ENCODE assay signal across 8 cellular contexts in genomic region chr5:115543365-115543700, GRCh38. TPM values are rescaled to one million over a fixed set of nuclear protein-coding genes. Genes with fewer than 3 reads are reported as not detected.
A peak's percentile ranks its signal among the peaks of the same experiment; 100 is the strongest.
DNase-seq lines count a peak whose midpoint lies in the region; ATAC-seq and TF ChIP-seq lines count a peak whose summit lies in the region.

No MANE protein-coding gene starts in this region.

- peaks cover 0 to 12% (median 0%) of the 10 kb centered on the region in 4 donors for H3K36me3 ChIP-seq in transverse colon

- CTCF ChIA-PET in activated naive CD4-positive, alpha-beta T cell treated with anti-CD3 and anti-CD28 coated beads, Interleukin-2, amount 10 ng/mL, durations not matched to agents 7 days and 5 days (lab: Charles Lee): interaction anchor here (0.8 to 1.6 kb wide), 3 partner anchors 8 to 82 kb away, joined by 3 to 5 read pairs (median 3); no protein-coding TSS in a partner anchor

- in situ Hi-C loops in transverse colon (cut with MboI; ENCODE audit: low pct_ligation_motif_present in 1 of 4, low pct_unique_long_range_greater_than_20kb in 1 of 4, low sequenced_read_pairs in 3 of 4): no loop called here

- H3K4me1 ChIP-seq in transverse colon: peaks cover 19 to 50% (median 30%) of the 10 kb centered on the region in 4 donors

- peaks cover 9% of the 10 kb centered on the region for H3K9me3 Mint-ChIP-seq in activated naive CD4-positive, alpha-beta T cell treated with anti-CD3 and anti-CD28 coated beads, Interleukin-2, amount 10 ng/mL, durations not matched to agents 7 days and 5 days

- WGBS in lower leg skin, 2 donors: 3 to 6% methylated on average over 8 of the region's 8 CpGs
- WGBS in transverse colon (ENCODE audit: low coverage in 1 of 2), 2 donors: 0 to 6% methylated on average over 3 to 8 of the region's 8 CpGs

- ATAC-seq in activated CD4-positive, CD25-positive, alpha-beta regulatory T cell treated with anti-CD3 and anti-CD28 coated beads, Interleukin-2, amount 50 U/mL, for 24 hours: no peak
- no peak for ATAC-seq in HG03354 (IDR thresholded peaks at IDR 0.05; ENCODE audit: poor library complexity, severe bottlenecking, unreplicated experiment)
- ATAC-seq in GM21576 (IDR thresholded peaks at IDR 0.05; ENCODE audit: unreplicated experiment): no peak

- H3K27me3 ChIP-seq in transverse colon: no peaks in the 10 kb centered on the region

- TF ChIP-seq POLR2A in lower leg skin (IDR thresholded peaks at IDR 0.05): no peak
- peak; percentile 45 for TF ChIP-seq POLR2A in transverse colon (IDR thresholded peaks at IDR 0.05)

- H3K4me3 ChIP-seq in lower leg skin (ENCODE audit: low read depth, poor library complexity, severe bottlenecking) (peak overlapping the region; percentile 75), transverse colon (peak overlapping the region; percentile 81 to 90 (median 83))

- intact Hi-C loops in lower leg skin (cut with DNase I; ENCODE audit: low total_unique reads) (no loop called here), transverse colon (cut with DNase I; ENCODE audit: low total_unique reads) (no loop called here)

- peak overlapping the region; percentile 91 for H3K4me3 Mint-ChIP-seq in activated naive CD4-positive, alpha-beta T cell treated with anti-CD3 and anti-CD28 coated beads, Interleukin-2, amount 10 ng/mL, durations not matched to agents 7 days and 5 days

- peak overlapping the region; percentile 99 to 100 (median 99) for H3K27ac ChIP-seq in transverse colon

- peaks cover 60% of the 10 kb centered on the region for H3K36me3 Mint-ChIP-seq in activated naive CD4-positive, alpha-beta T cell treated with anti-CD3 and anti-CD28 coated beads, Interleukin-2, amount 10 ng/mL, durations not matched to agents 7 days and 5 days

- no peak for TF ChIP-seq CTCF in lower leg skin (IDR thresholded peaks at IDR 0.05)
- no peak for TF ChIP-seq CTCF in transverse colon (IDR thresholded peaks at IDR 0.05)

- no peak for TF ChIP-seq EP300 in transverse colon (IDR thresholded peaks at IDR 0.05; ENCODE audit: low read depth)

- no peaks in the 10 kb centered on the region for H3K27me3 Mint-ChIP-seq in activated naive CD4-positive, alpha-beta T cell treated with anti-CD3 and anti-CD28 coated beads, Interleukin-2, amount 10 ng/mL, durations not matched to agents 7 days and 5 days

- H3K4me1 Mint-ChIP-seq in activated naive CD4-positive, alpha-beta T cell treated with anti-CD3 and anti-CD28 coated beads, Interleukin-2, amount 10 ng/mL, durations not matched to agents 7 days and 5 days: peaks cover 57% of the 10 kb centered on the region

- H3K9me3 ChIP-seq in transverse colon: peaks cover 7 to 12% of the 10 kb centered on the region in 2 donors

- H3K27ac Mint-ChIP-seq in activated naive CD4-positive, alpha-beta T cell treated with anti-CD3 and anti-CD28 coated beads, Interleukin-2, amount 10 ng/mL, durations not matched to agents 7 days and 5 days: peak overlapping the region; percentile 99

- DNase-seq in activated naive CD4-positive, alpha-beta T cell treated with anti-CD3 and anti-CD28 coated beads, Interleukin-2, amount 10 ng/mL, durations not matched to agents 7 days and 5 days: no peak
- no peak for DNase-seq in activated naive CD4-positive, alpha-beta T cell treated with Interleukin-2 at 50 U/mL for 16 hours
- DNase-seq in astrocyte of the hippocampus (ENCODE audit: low read depth, low spot score) (peak; percentile 27), lower leg skin (ENCODE audit: low spot score in 2 of 2) (no peak), transverse colon (peak; percentile 40)

RNA-seq across cellular contexts. Expression of gene FEM1C, which starts 1.2 kb away (rescaled TPM):
- total RNA-seq in lower leg skin: 10 to 100 TPM; 11.3 to 16.6 (median 14.3) TPM
- total RNA-seq in transverse colon: 10 to 100 TPM in 3 of 4 donors, 1 to 10 TPM in 1; 5.8 to 46.0 (median 40.0) TPM

RNA-seq across cellular contexts. Expression of gene TICAM2, which starts 58.9 kb away (rescaled TPM):
- total RNA-seq in lower leg skin (under 1 TPM in 2 of 4 donors, not detected in 2; 0.39 to 0.72 TPM), transverse colon (1 to 10 TPM in 1 of 4 donors, under 1 TPM in 1, not detected in 2; 0.68 to 1.1 TPM)

Comparison
In these comparisons a context has a peak if more than half of its experiments do, and no peak if none do; other contexts are left out.
1. DNase-seq: peak in astrocyte of the hippocampus (single experiment) and transverse colon (single experiment); none in activated naive CD4-positive, alpha-beta T cell treated with anti-CD3 and anti-CD28 coated beads, Interleukin-2, amount 10 ng/mL, durations not matched to agents 7 days and 5 days (single experiment), activated naive CD4-positive, alpha-beta T cell treated with Interleukin-2 at 50 U/mL for 16 hours (single experiment) and lower leg skin (0 of 2).